ENCODE assay signal across 28 cellular contexts in genomic region chr12:126432780-126433179, GRCh38.
"Had no signal": no experiment of that assay in that cellular context is flagged by ENCODE, and none has a peak within 500 bp of the region (broad histone marks: within the 10 kb centered on the region; RNA-seq: fewer than 3 reads in every experiment).

No MANE protein-coding gene starts in this region.

- H3K4me3 ChIP-seq: ascending aorta, coronary artery, heart right ventricle, sigmoid colon, thoracic aorta had no signal

- ATAC-seq: activated CD4-positive, CD25-positive, alpha-beta regulatory T cell treated with anti-CD3 and anti-CD28 coated beads, Interleukin-2, amount 50 U/mL, for 24 hours; effector memory CD8-positive, alpha-beta T cell; foreskin keratinocyte; heart right ventricle; stimulated activated effector memory CD8-positive, alpha-beta T cell treated with anti-CD3 and anti-CD28 coated beads, Interleukin-12 subunit alpha, Interleukin-12 subunit beta, amount 100 ng/mL, for 72 hours; T-helper 17 cell had no signal

- DNase-seq: activated CD4-positive, alpha-beta memory T cell treated with anti-CD3 and anti-CD28 coated beads for 36 hours; activated CD4-positive, alpha-beta T cell treated with anti-CD3 and anti-CD28 coated beads, Interleukin-2, amount 10 ng/mL, durations not matched to agents 24 days and 14 days; activated CD8-positive, alpha-beta memory T cell treated with anti-CD3 and anti-CD28 coated beads, Interleukin-2, amount 50 U/mL, for 4 hours; activated effector memory CD4-positive, alpha-beta T cell treated with anti-CD3 and anti-CD28 coated beads, Interleukin-2, amount 50 U/mL, for 16 hours; activated naive CD4-positive, alpha-beta T cell treated with anti-CD3 and anti-CD28 coated beads for 36 hours; activated naive CD8-positive, alpha-beta T cell treated with anti-CD3 and anti-CD28 coated beads, Interleukin-2, amount 10 ng/mL, durations not matched to agents 7 days and 5 days; activated T-cell treated with anti-CD3 and anti-CD28 coated beads, Interleukin-2, amount 50 U/mL, for 1 hour; brain microvascular endothelial cell; effector memory CD8-positive, alpha-beta T cell; foreskin keratinocyte; heart right ventricle; naive B cell; nephron progenitor cell; sigmoid colon; small intestine; stimulated activated CD4-positive, alpha-beta T cell treated with anti-CD3 and anti-CD28 coated beads, Interleukin-4, amount 100 ng/mL, for 24 hours; T-helper 17 cell; T1000; trophoblast cell; WERI-Rb-1 had no signal

- H3K27me3 ChIP-seq: ascending aorta, brain microvascular endothelial cell, foreskin keratinocyte, neutrophil, sigmoid colon had no signal

- H3K36me3 ChIP-seq: ascending aorta, brain microvascular endothelial cell, heart right ventricle, neutrophil, sigmoid colon, thoracic aorta, WERI-Rb-1 had no signal

- H3K9me3 ChIP-seq: ascending aorta, neutrophil, sigmoid colon, thoracic aorta had no signal

- FAIRE-seq: endothelial cell of umbilical vein, small intestine, urothelium cell line had no signal

- H3K4me1 ChIP-seq: ascending aorta, foreskin keratinocyte, heart right ventricle, sigmoid colon had no signal

- H3K27ac ChIP-seq: ascending aorta, brain microvascular endothelial cell, coronary artery, foreskin keratinocyte, heart right ventricle, neutrophil, sigmoid colon, thoracic aorta, WERI-Rb-1 had no signal
